Comparison of ENCODE assay signal across 8 cellular contexts in genomic region chr7:80078159-80078731, GRCh38. TPM values are rescaled to one million over a fixed set of nuclear protein-coding genes. Genes with fewer than 3 reads are reported as not detected.
DNase-seq lines count a peak whose midpoint lies in the region; ATAC-seq and TF ChIP-seq lines count a peak whose summit lies in the region.

No MANE protein-coding gene starts in this region.

- peak; percentile 37; the same call in 1 of the 2 replicates for ATAC-seq in IMR-90 (ENCODE audit: low read depth)
- ATAC-seq in right lobe of liver, result peak; percentile 78 to 90 (median 82)
- peak in 1 of 2 donors; percentile 29 for ATAC-seq in upper lobe of left lung (ENCODE audit: low FRiP score in 2 of 2)
- ATAC-seq in GM18867 (IDR thresholded peaks at IDR 0.05; ENCODE audit: unreplicated experiment), result no peak
- no peak for ATAC-seq in GM19351 (IDR thresholded peaks at IDR 0.05; ENCODE audit: unreplicated experiment)

- dilution Hi-C loops in IMR-90 (cut with HindIII; ENCODE audit: low sequenced_read_pairs, unreplicated experiment), result no loop called here

- H3K9ac ChIP-seq in IMR-90 (ENCODE audit: low read depth, low read length), result no peak overlapping the region

- H2AFZ ChIP-seq in IMR-90 (replicated peaks; ENCODE audit: low read length, poor library complexity), result peak overlapping the region; percentile 82

- no TSS peak for BruUV-seq in IMR-90 (replicated peaks; lab: Mats Ljungman, UMichigan)

- 74% methylated on average over 2 of the region's 5 CpGs; no CpG with 5 or more reads in 1 of the 2 experiments for WGBS in IMR-90 (ENCODE audit: extremely low coverage in 2 of 2, insufficient read length in 1 of 2), 2 experiments
- WGBS in right lobe of liver (ENCODE audit: insufficient coverage, low coverage, low lambda C conversion rate, missing lambda C conversion rate), result 5% methylated on average over 5 of the region's 5 CpGs
- 7 to 13% methylated on average over 5 of the region's 5 CpGs for WGBS in upper lobe of left lung, 2 donors

- peak overlapping the region; percentile 8 to 89; a peak in 3 of 4 replicates for H4K8ac ChIP-seq in IMR-90 (ENCODE audit: low read depth in 2 of 2, low read length in 2 of 2)

- H3K9me3 ChIP-seq in IMR-90 (ENCODE audit: control insufficient read depth, insufficient read depth, low read length), result no peaks in the 10 kb centered on the region
- no peaks in the 10 kb centered on the region for H3K9me3 ChIP-seq in right lobe of liver
- no peaks in the 10 kb centered on the region for H3K9me3 ChIP-seq in upper lobe of left lung

- H4K91ac ChIP-seq in IMR-90 (ENCODE audit: insufficient read depth, low read depth, low read length), result 0 out of 2 replicates have a peak overlapping the region, but pooled peaks have one; percentile 12

- H3K23ac ChIP-seq in IMR-90 (ENCODE audit: low read depth, low read length), result peak overlapping the region; percentile 45; the same call in 1 of the 2 replicates

- H3K4me2 ChIP-seq in IMR-90 (ENCODE audit: low read depth, low read length), result peak overlapping the region; percentile 90

- peak overlapping the region; percentile 82 for H2BK5ac ChIP-seq in IMR-90 (ENCODE audit: low read depth, low read length, poor library complexity, severe bottlenecking)

- in situ Hi-C loops in IMR-90 (cut with MboI; ENCODE audit: low sequenced_read_pairs), result loop anchor here (25.0 kb wide), 1 partner anchor 584 kb away; no protein-coding TSS in a partner anchor

- peak overlapping the region; percentile 58; the same call in 1 of the 2 replicates for H3K4ac ChIP-seq in IMR-90 (ENCODE audit: low read depth, low read length)

- no peak overlapping the region for H2AK5ac ChIP-seq in IMR-90 (ENCODE audit: low read depth, low read length)

- no peaks in the 10 kb centered on the region for H4K20me1 ChIP-seq in IMR-90 (ENCODE audit: insufficient read depth, low read length)

- peak overlapping the region; percentile 83 for H3K14ac ChIP-seq in IMR-90 (replicated peaks; ENCODE audit: low read depth, low read length)

- H3K27ac ChIP-seq in IMR-90 (ENCODE audit: insufficient read depth, low read length), result no peak overlapping the region
- no peak overlapping the region for H3K27ac ChIP-seq in right lobe of liver
- H3K27ac ChIP-seq in upper lobe of left lung, result no peak overlapping the region

- DNase-seq in Ammon's horn (ENCODE audit: low spot score) (peak; percentile 6), IMR-90 (peak; percentile 40), right lobe of liver (no peak), upper lobe of left lung (no peak), NCI-H2081 (lab: John Stamatoyannopoulos, UW) (no peak)
- DNase-seq in activated naive CD4-positive, alpha-beta T cell treated with anti-CD3 and anti-CD28 coated beads, Interleukin-2, amount 50 U/mL, for 16 hours, result peak; percentile 18

- TF ChIP-seq CTCF in IMR-90 (conservative IDR thresholded peaks at IDR 0.05; ENCODE audit: low read depth, low read length) (no peak), right lobe of liver (IDR thresholded peaks at IDR 0.05) (no peak), upper lobe of left lung (IDR thresholded peaks at IDR 0.05) (no peak)

- TF ChIP-seq POLR2A in IMR-90 (IDR thresholded peaks at IDR 0.05; ENCODE audit: low read depth, low read length) (no peak), right lobe of liver (IDR thresholded peaks at IDR 0.05) (no peak), upper lobe of left lung (IDR thresholded peaks at IDR 0.05) (no peak)

- CTCF ChIA-PET in IMR-90 (lab: Yijun Ruan, JAX), result interaction anchor here (0.6 to 1.5 kb wide), 2 partner anchors 10 to 351 kb away, joined by 3 to 6 read pairs; no protein-coding TSS in a partner anchor

- peaks cover 3% of the 10 kb centered on the region; the same call in 1 of the 2 replicates for H3K4me1 ChIP-seq in IMR-90 (ENCODE audit: control insufficient read depth, insufficient read depth, low read length)
- H3K4me1 ChIP-seq in right lobe of liver, result peaks cover 0 to 4% (median 0%) of the 10 kb centered on the region in 4 donors
- H3K4me1 ChIP-seq in upper lobe of left lung, result peaks cover 0 to 5% (median 0%) of the 10 kb centered on the region in 4 donors

- H3K36me3 ChIP-seq in IMR-90 (ENCODE audit: control insufficient read depth, insufficient read depth, low read length), result no peaks in the 10 kb centered on the region
- H3K36me3 ChIP-seq in right lobe of liver, result no peaks in the 10 kb centered on the region
- H3K36me3 ChIP-seq in upper lobe of left lung, result no peaks in the 10 kb centered on the region

- no peak overlapping the region for H3K56ac ChIP-seq in IMR-90 (ENCODE audit: extremely low read depth, insufficient read depth, low read length)

- peak overlapping the region; percentile 73; the same call in 1 of the 2 replicates for H2BK120ac ChIP-seq in IMR-90 (ENCODE audit: low read depth, low read length)

- no peak for TF ChIP-seq RAD21 in IMR-90 (IDR thresholded peaks at IDR 0.05; ENCODE audit: low read length)

- intact Hi-C loops in IMR-90 (cut with micrococcal nuclease), result no loop called here
- intact Hi-C loops in right lobe of liver (cut with DNase I), result no loop called here

- no peak for TF ChIP-seq EP300 in upper lobe of left lung (IDR thresholded peaks at IDR 0.05)

- peak overlapping the region; percentile 94 for H2BK20ac ChIP-seq in IMR-90 (ENCODE audit: low read depth, low read length)

- H3K4me3 ChIP-seq in IMR-90 (ENCODE audit: insufficient read depth, low read depth, low read length), result peak overlapping the region; percentile 25; the same call in 1 of the 2 replicates
- peak overlapping the region in 2 of 3 donors; percentile 32 to 41 for H3K4me3 ChIP-seq in right lobe of liver
- H3K4me3 ChIP-seq in upper lobe of left lung, result peak overlapping the region in 3 of 4 donors; percentile 19 to 46 (median 42)

- H3K27me3 ChIP-seq in IMR-90 (ENCODE audit: control insufficient read depth, insufficient read depth, low read length), result no peaks in the 10 kb centered on the region
- H3K27me3 ChIP-seq in right lobe of liver, result no peaks in the 10 kb centered on the region
- H3K27me3 ChIP-seq in upper lobe of left lung, result no peaks in the 10 kb centered on the region

- POLR2A ChIA-PET in IMR-90 (lab: Charles Lee; ENCODE audit: unreplicated experiment), result interaction anchor here (0.6 kb wide), 1 partner anchor 382 kb away, joined by 3 read pairs; no protein-coding TSS in a partner anchor

- H3K79me1 ChIP-seq in IMR-90 (ENCODE audit: low read depth in 1 of 2, low read length in 2 of 2), result no peaks in the 10 kb centered on the region

- no peaks in the 10 kb centered on the region for H3K9me1 ChIP-seq in IMR-90 (ENCODE audit: insufficient read depth, low read length)

- H4K5ac ChIP-seq in IMR-90 (ENCODE audit: low read depth, low read length), result peak overlapping the region; percentile 43

- H3K18ac ChIP-seq in IMR-90 (ENCODE audit: low read depth, low read length), result peak overlapping the region; percentile 85; the same call in 1 of the 2 replicates

- no peak overlapping the region for H2AK9ac ChIP-seq in IMR-90 (replicated peaks; ENCODE audit: low read depth, low read length, poor library complexity)

- H2BK15ac ChIP-seq in IMR-90 (ENCODE audit: low read depth, low read length), result peak overlapping the region; percentile 57; the same call in 1 of the 3 replicates

TF ChIP-seq in IMR-90, 13 proteins besides CTCF, POLR2A, EP300 and RAD21:
- TF ChIP-seq RCOR1 (IDR thresholded peaks at IDR 0.05; ENCODE audit: insufficient replicate concordance, low read length) (no peak), BHLHE40 (IDR thresholded peaks at IDR 0.05; ENCODE audit: low read depth, low read length) (no peak), RFX5 (IDR thresholded peaks at IDR 0.05; ENCODE audit: low read depth, low read length) (no peak), SMC3 (IDR thresholded peaks at IDR 0.05; ENCODE audit: low read depth, low read length) (no peak), MAZ (IDR thresholded peaks at IDR 0.05; ENCODE audit: borderline replicate concordance, low read depth, low read length) (no peak), FOS (IDR thresholded peaks at IDR 0.05; ENCODE audit: low read depth, low read length) (no peak), MAFK (IDR thresholded peaks at IDR 0.05; ENCODE audit: low read depth, low read length) (no peak)
- TF ChIP-seq, protein P1, sequence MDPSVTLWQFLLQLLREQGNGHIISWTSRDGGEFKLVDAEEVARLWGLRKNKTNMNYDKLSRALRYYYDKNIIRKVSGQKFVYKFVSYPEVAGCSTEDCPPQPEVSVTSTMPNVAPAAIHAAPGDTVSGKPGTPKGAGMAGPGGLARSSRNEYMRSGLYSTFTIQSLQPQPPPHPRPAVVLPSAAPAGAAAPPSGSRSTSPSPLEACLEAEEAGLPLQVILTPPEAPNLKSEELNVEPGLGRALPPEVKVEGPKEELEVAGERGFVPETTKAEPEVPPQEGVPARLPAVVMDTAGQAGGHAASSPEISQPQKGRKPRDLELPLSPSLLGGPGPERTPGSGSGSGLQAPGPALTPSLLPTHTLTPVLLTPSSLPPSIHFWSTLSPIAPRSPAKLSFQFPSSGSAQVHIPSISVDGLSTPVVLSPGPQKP (IDR thresholded peaks at IDR 0.05; ENCODE audit: borderline replicate concordance, low read depth, low read length), result no peak
TF ChIP-seq in IMR-90: peak in this region for 0.

RNA-seq across cellular contexts. Expression of gene GNAI1, which starts 56.4 kb away (rescaled TPM):
- total RNA-seq in IMR-90 (2012; rRNA removed) (26.5 and 44.2 TPM in 2 replicates), right lobe of liver (10 to 100 TPM; 10.9 to 21.5 (median 16.5) TPM), upper lobe of left lung (10 to 100 TPM; 16.7 to 26.6 (median 21.5) TPM)
- 17.2 and 21.1 TPM in 2 replicates for polyA plus RNA-seq in IMR-90 (2012; rRNA removed)
- polyA plus RNA-seq in IMR-90 (2012; cell fraction: cytosol; rRNA removed), result 5.6 and 5.7 TPM in 2 replicates
- polyA plus RNA-seq in IMR-90 (2012; cell fraction: nucleus; rRNA removed; ENCODE audit: low replicate concordance), result 2.7 and 9.7 TPM in 2 replicates

Comparison
In these comparisons a context has a peak if more than half of its experiments do, and no peak if none do; other contexts are left out.
1. DNase-seq: peak in Ammon's horn (single experiment), IMR-90 (single experiment) and activated naive CD4-positive, alpha-beta T cell treated with anti-CD3 and anti-CD28 coated beads, Interleukin-2, amount 50 U/mL, for 16 hours (single experiment); none in right lobe of liver (0 of 3), upper lobe of left lung (0 of 2) and NCI-H2081 (0 of 2).
2. ATAC-seq: peak in IMR-90 (single experiment) and right lobe of liver (4 of 4); none in GM18867 (single experiment) and GM19351 (single experiment).
3. Peak in every context shown above with its lines, with median percentiles within 50 percentile points of each other: H3K4me3 ChIP-seq.